In genomic region chr3:102034639-102035038, GRCh38 we compare ENCODE assay signal across 17 cellular contexts.
DNase-seq lines count a peak whose midpoint lies in the region; ATAC-seq, FAIRE-seq and TF ChIP-seq lines count a peak whose summit lies in the region.
"Had no signal": no experiment of that assay in that cellular context is flagged by ENCODE, and none has a peak within 500 bp of the region (broad histone marks: within the 10 kb centered on the region; RNA-seq: fewer than 3 reads in every experiment).

No MANE protein-coding gene starts in this region.

- TF ChIP-seq POLR2A in GM12891 (IDR thresholded peaks at IDR 0.05; ENCODE audit: low read depth, low read length): no peak

- ATAC-seq in HG02852 (IDR thresholded peaks at IDR 0.05; ENCODE audit: unreplicated experiment) (peak; percentile 52), HG03558 (IDR thresholded peaks at IDR 0.05; ENCODE audit: extremely low read depth, unreplicated experiment) (peak; percentile 38), HG02588 (IDR thresholded peaks at IDR 0.05; ENCODE audit: unreplicated experiment) (no peak)
- ATAC-seq: HCT116, pancreas had no signal

- peak; percentile 76 for FAIRE-seq in GM12891 (lab: Jason Lieb, UNC)
- FAIRE-seq in GM19239 (lab: Jason Lieb, UNC): peak; percentile 84
- FAIRE-seq: pancreas had no signal

- DNase-seq in GM12891 (ENCODE audit: insufficient read length, low spot score): no peak
- no peak for DNase-seq in GM19239 (ENCODE audit: insufficient read length, low spot score)
- no peak for DNase-seq in COLO668 (lab: John Stamatoyannopoulos, UW; ENCODE audit: unreplicated experiment)
- DNase-seq in SIG-M5 (lab: John Stamatoyannopoulos, UW): no peak
- DNase-seq in NCI-H524 treated with DMSO at 0.1 percent for 48 hours (lab: John Stamatoyannopoulos, UW): no peak
- DNase-seq: aorta; CD4-positive, alpha-beta memory T cell; DMS79; naive B cell; NCI-H446; pancreas; sigmoid colon; stimulated activated CD4-positive, alpha-beta T cell treated with anti-CD3 and anti-CD28 coated beads, Interleukin-2, amount 100 ng/mL, for 48 hours had no signal

TF ChIP-seq in GM12891, 5 proteins besides CTCF, POLR2A, EP300 and RAD21:
- TF ChIP-seq SPI1 (IDR thresholded peaks at IDR 0.05; ENCODE audit: low read depth, low read length) (peak; percentile 67), TAF1 (IDR thresholded peaks at IDR 0.05; ENCODE audit: low read depth, low read length) (no peak)
